12 cellular contexts compared by ENCODE assay signal in genomic region chr4:157221426-157221894, GRCh38. TPM values are rescaled to one million over a fixed set of nuclear protein-coding genes. Genes with fewer than 3 reads are reported as not detected.
DNase-seq lines count a peak whose midpoint lies in the region; ATAC-seq and TF ChIP-seq lines count a peak whose summit lies in the region.
"Had no signal": no experiment of that assay in that cellular context is flagged by ENCODE, and none has a peak within 500 bp of the region (broad histone marks: within the 10 kb centered on the region; RNA-seq: fewer than 3 reads in every experiment).

No MANE protein-coding gene starts in this region.

- TF ChIP-seq CTCF in IMR-90 (conservative IDR thresholded peaks at IDR 0.05; ENCODE audit: low read depth, low read length) (no peak), brain microvascular endothelial cell (IDR thresholded peaks at IDR 0.05; ENCODE audit: low read depth, low read length, missing control alignments) (no peak), kidney epithelial cell (IDR thresholded peaks at IDR 0.05; ENCODE audit: insufficient read depth, low read length, poor library complexity, severe bottlenecking) (no peak), stomach (IDR thresholded peaks at IDR 0.05) (no peak)

- no peak overlapping the region for H3K27ac ChIP-seq in IMR-90 (ENCODE audit: insufficient read depth, low read length)
- no peak overlapping the region for H3K27ac ChIP-seq in brain microvascular endothelial cell
- peak overlapping the region in 3 of 5 donors; percentile 50 to 73 (median 56) for H3K27ac ChIP-seq in stomach

- peaks cover 4% of the 10 kb centered on the region; the same call in 1 of the 2 replicates for H3K4me1 ChIP-seq in IMR-90 (ENCODE audit: control insufficient read depth, insufficient read depth, low read length)
- peaks cover 7 to 32% (median 31%) of the 10 kb centered on the region in 4 donors for H3K4me1 ChIP-seq in stomach

- POLR2A ChIA-PET in IMR-90 (lab: Charles Lee; ENCODE audit: unreplicated experiment), result no interaction called here

- no peak overlapping the region for H4K8ac ChIP-seq in IMR-90 (ENCODE audit: low read depth in 2 of 2, low read length in 2 of 2)

- no peaks in the 10 kb centered on the region for H4K20me1 ChIP-seq in IMR-90 (ENCODE audit: insufficient read depth, low read length)

- H3K9me1 ChIP-seq in IMR-90 (ENCODE audit: insufficient read depth, low read length), result no peaks in the 10 kb centered on the region; the same call in 1 of the 2 replicates

- no peak overlapping the region for H2AFZ ChIP-seq in IMR-90 (replicated peaks; ENCODE audit: low read length, poor library complexity)

- no peak overlapping the region for H3K4ac ChIP-seq in IMR-90 (ENCODE audit: low read depth, low read length)

- H2BK15ac ChIP-seq in IMR-90 (ENCODE audit: low read depth, low read length), result no peak overlapping the region

- no peak overlapping the region for H3K18ac ChIP-seq in IMR-90 (ENCODE audit: low read depth, low read length)

- H3K4me3 ChIP-seq in IMR-90 (ENCODE audit: insufficient read depth, low read depth, low read length) (no peak overlapping the region), brain microvascular endothelial cell (ENCODE audit: low read depth, low read length) (peak overlapping the region; percentile 65), kidney epithelial cell (ENCODE audit: low read depth, low read length) (peak overlapping the region; percentile 57), stomach (peak overlapping the region; percentile 41 to 57 (median 50))

- no TSS peak for BruUV-seq in IMR-90 (replicated peaks; lab: Mats Ljungman, UMichigan)

- TF ChIP-seq POLR2A in IMR-90 (IDR thresholded peaks at IDR 0.05; ENCODE audit: low read depth, low read length) (no peak), stomach (IDR thresholded peaks at IDR 0.05) (no peak)

- dilution Hi-C loops in IMR-90 (cut with HindIII; ENCODE audit: low sequenced_read_pairs, unreplicated experiment), result no loop called here

- H3K36me3 ChIP-seq in IMR-90 (ENCODE audit: control insufficient read depth, insufficient read depth, low read length) (no peaks in the 10 kb centered on the region), brain microvascular endothelial cell (replicated peaks) (no peaks in the 10 kb centered on the region), kidney epithelial cell (ENCODE audit: control insufficient read depth, insufficient read depth, low read length) (no peaks in the 10 kb centered on the region), stomach (no peaks in the 10 kb centered on the region)

- TF ChIP-seq RAD21 in IMR-90 (IDR thresholded peaks at IDR 0.05; ENCODE audit: low read length), result no peak

- no peak overlapping the region for H3K56ac ChIP-seq in IMR-90 (ENCODE audit: extremely low read depth, insufficient read depth, low read length)

- H3K23ac ChIP-seq in IMR-90 (ENCODE audit: low read depth, low read length), result no peak overlapping the region

- peak overlapping the region; percentile 28 for H2AK9ac ChIP-seq in IMR-90 (replicated peaks; ENCODE audit: low read depth, low read length, poor library complexity)

- H4K91ac ChIP-seq in IMR-90 (ENCODE audit: insufficient read depth, low read depth, low read length), result no peak overlapping the region

- H2BK20ac ChIP-seq in IMR-90 (ENCODE audit: low read depth, low read length), result no peak overlapping the region

- CTCF ChIA-PET in IMR-90 (lab: Yijun Ruan, JAX), result no interaction called here

- H3K79me1 ChIP-seq in IMR-90 (ENCODE audit: low read depth in 1 of 2, low read length in 2 of 2), result no peaks in the 10 kb centered on the region

- H3K9ac ChIP-seq in IMR-90 (ENCODE audit: low read depth, low read length), result no peak overlapping the region

- H2BK120ac ChIP-seq in IMR-90 (ENCODE audit: low read depth, low read length), result no peak overlapping the region

- no peak overlapping the region for H2AK5ac ChIP-seq in IMR-90 (ENCODE audit: low read depth, low read length)

- DNase-seq in IMR-90 (no peak), brain microvascular endothelial cell (no peak), kidney epithelial cell (ENCODE audit: low read depth) (no peak), stomach (no peak), HuH-7 (ENCODE audit: low spot score) (no peak), ecto neural progenitor cell (ENCODE audit: low spot score) (no peak), hippocampal formation (lab: John Stamatoyannopoulos, UW) (no peak)
- DNase-seq: activated B cell treated with CpG ODN at 0.5 μM for 24 hours; activated T-cell treated with anti-CD3 and anti-CD28 coated beads, Interleukin-2, amount 50 U/mL, for 48 hours; naive B cell; stimulated activated CD4-positive, alpha-beta T cell treated with anti-CD3 and anti-CD28 coated beads, Interleukin-4, amount 100 ng/mL, for 1 hour had no signal

- H2BK5ac ChIP-seq in IMR-90 (ENCODE audit: low read depth, low read length, poor library complexity, severe bottlenecking), result no peak overlapping the region

- no peak for ATAC-seq in IMR-90 (ENCODE audit: low read depth)

- H3K27me3 ChIP-seq in IMR-90 (ENCODE audit: control insufficient read depth, insufficient read depth, low read length) (peaks cover 33% of the 10 kb centered on the region), brain microvascular endothelial cell (replicated peaks) (peaks cover 18% of the 10 kb centered on the region), kidney epithelial cell (ENCODE audit: control insufficient read depth, insufficient read depth, low read length) (peaks cover 28% of the 10 kb centered on the region), stomach (peaks cover 0 to 53% (median 39%) of the 10 kb centered on the region in 3 donors)

- in situ Hi-C loops in IMR-90 (cut with MboI; ENCODE audit: low sequenced_read_pairs) (loop anchor here (25.0 kb wide), 1 partner anchor 966 kb away; no protein-coding TSS in a partner anchor), brain microvascular endothelial cell (cut with HindIII; ENCODE audit: low pct_ligation_motif_present, low sequenced_read_pairs) (no loop called here)

- no peak for TF ChIP-seq EP300 in stomach (IDR thresholded peaks at IDR 0.05)

- H3K14ac ChIP-seq in IMR-90 (replicated peaks; ENCODE audit: low read depth, low read length), result no peak overlapping the region

- H3K9me3 ChIP-seq in IMR-90 (ENCODE audit: control insufficient read depth, insufficient read depth, low read length), result no peaks in the 10 kb centered on the region; the same call in 1 of the 2 replicates
- H3K9me3 ChIP-seq in stomach, result no peaks in the 10 kb centered on the region

- no peak overlapping the region for H3K4me2 ChIP-seq in IMR-90 (ENCODE audit: low read depth, low read length)

- 4% methylated on average over 9 of the region's 24 CpGs; no CpG with 5 or more reads in 1 of the 2 experiments for WGBS in IMR-90 (ENCODE audit: extremely low coverage in 2 of 2, insufficient read length in 1 of 2), 2 experiments
- 5 to 8% (median 6%) methylated on average over 21 to 24 of the region's 24 CpGs for WGBS in stomach, 5 donors

- intact Hi-C loops in IMR-90 (cut with micrococcal nuclease), result loop anchor here (5.0 kb wide), 1 partner anchor 951 kb away; the partner anchor contains the start of gene GASK1B
- intact Hi-C loops in stomach (cut with DNase I; ENCODE audit: low total_unique reads), result no loop called here

- no peak overlapping the region for H4K5ac ChIP-seq in IMR-90 (ENCODE audit: low read depth, low read length)

TF ChIP-seq in IMR-90, 13 proteins besides CTCF, POLR2A, EP300 and RAD21:
- TF ChIP-seq USF2 (IDR thresholded peaks at IDR 0.05; ENCODE audit: low read depth, low read length), result no peak

RNA-seq across cellular contexts. Expression of gene GRIA2, which starts 0.9 kb away (rescaled TPM):
- total RNA-seq in IMR-90 (2012; rRNA removed) (not detected in 2 replicates), kidney epithelial cell (not detected in 2 replicates), stomach (10 to 100 TPM in 1 of 5 donors, 1 to 10 TPM in 1, under 1 TPM in 1, not detected in 2; 0.43 to 15.2 (median 1.8) TPM)
- polyA plus RNA-seq in IMR-90 (2012; rRNA removed) (not detected in 2 replicates), stomach (under 1 TPM in 2 of 3 donors, not detected in 1; 0.06 to 0.18 TPM)
- not detected in 2 replicates for polyA plus RNA-seq in IMR-90 (2012; cell fraction: cytosol; rRNA removed)
- 0.08 TPM in 1 of 2 replicates, not detected in the other for polyA plus RNA-seq in IMR-90 (2012; cell fraction: nucleus; rRNA removed; ENCODE audit: low replicate concordance)
- total RNA-seq: activated B cell treated with CpG ODN at 0.5 μM for 24 hours had no signal
- polyA plus RNA-seq: IgD-negative memory B cell had no signal

Comparison
In these comparisons a context has a peak if more than half of its experiments do, and no peak if none do; other contexts are left out.
1. H3K27ac ChIP-seq: peak in stomach (3 of 5); none in IMR-90 (single experiment) and brain microvascular endothelial cell (single experiment).